In the genomic region with DNA sequence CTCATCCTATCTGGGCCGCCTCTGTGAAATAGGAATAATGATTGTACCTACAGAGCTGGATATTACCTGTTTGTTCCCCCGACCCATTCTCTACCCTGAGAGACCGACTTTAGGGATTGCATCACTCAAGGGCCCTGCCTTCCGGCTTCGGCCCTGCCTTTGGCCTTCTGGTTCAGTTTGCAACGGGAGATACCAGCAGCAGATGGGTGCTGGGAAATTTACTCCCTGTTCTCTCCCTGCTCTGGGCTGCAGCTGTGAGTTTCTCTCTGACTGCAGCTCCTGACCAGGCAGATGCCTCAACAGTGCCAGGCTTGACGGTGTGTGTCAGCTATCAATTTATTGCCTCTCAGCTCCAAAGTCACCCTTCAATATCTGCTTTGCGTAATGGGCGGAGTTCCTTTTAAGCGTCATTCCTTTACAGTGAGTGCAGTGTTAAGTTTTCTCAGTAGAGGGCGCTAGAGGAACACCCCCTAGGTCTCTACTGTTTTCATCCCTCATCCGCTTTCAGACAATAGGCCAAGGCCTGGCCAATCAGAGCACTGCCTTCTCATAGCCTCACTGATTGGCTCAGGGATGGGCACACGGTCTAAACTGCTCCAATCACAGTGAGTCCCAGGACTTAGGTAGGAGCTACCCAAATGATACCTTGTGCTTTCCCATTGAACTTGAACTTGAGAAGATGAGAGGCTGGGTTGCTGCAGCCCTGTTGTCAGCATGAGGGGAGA, we compare ENCODE assay signal across 8 cellular contexts. TPM values are rescaled to one million over a fixed set of nuclear protein-coding genes. Genes with fewer than 3 reads are reported as not detected.
DNase-seq lines count a peak whose midpoint lies in the region; ATAC-seq and TF ChIP-seq lines count a peak whose summit lies in the region.

No MANE protein-coding gene starts in this region.

- peaks cover 0 to 3% (median 0%) of the 10 kb centered on the region in 3 donors for H3K27me3 ChIP-seq in gastrocnemius medialis

- H3K9me3 ChIP-seq in gastrocnemius medialis: no peaks in the 10 kb centered on the region

- TF ChIP-seq POLR2A in erythroblast (IDR thresholded peaks at IDR 0.05; ENCODE audit: low read length) (no peak), gastrocnemius medialis (IDR thresholded peaks at IDR 0.05) (no peak)

- H3K4me3 ChIP-seq in gastrocnemius medialis: no peak overlapping the region

- peak; percentile 69 for DNase-seq in Daoy (ENCODE audit: low read depth)
- DNase-seq in HCEC 1CT: peak; percentile 52
- DNase-seq in NCI-H1105 treated with DMSO at 0.1 percent for 48 hours (lab: John Stamatoyannopoulos, UW): peak; percentile 45
- peak; percentile 52 for DNase-seq in T-helper 2 cell treated with Interferon-gamma antibody and Interleukin-4, amounts not matched to agents 5 μg/mL and 100 μg/mL, for 36 hours (ENCODE audit: low spot score)
- peak; percentile 80 to 83 for DNase-seq in erythroblast (lab: John Stamatoyannopoulos, UW)
- no peak for DNase-seq in natural killer cell treated with Interleukin-12 subunit alpha and Interleukin-12 subunit beta and Interleukin-15 and Interleukin-18, amount 100 ng/mL, for 72 hours (ENCODE audit: low spot score)
- DNase-seq in gastrocnemius medialis: no peak

- H3K27ac Mint-ChIP-seq in T-helper 2 cell treated with Interferon-gamma antibody and Interleukin-4, amounts not matched to agents 5 μg/mL and 100 μg/mL, for 36 hours: no peak overlapping the region
- H3K27ac Mint-ChIP-seq in natural killer cell treated with Interleukin-12 subunit alpha and Interleukin-12 subunit beta and Interleukin-15 and Interleukin-18, amount 100 ng/mL, for 72 hours: no peak overlapping the region

- H3K4me1 ChIP-seq in gastrocnemius medialis: no peaks in the 10 kb centered on the region

- no peaks in the 10 kb centered on the region for H3K36me3 Mint-ChIP-seq in T-helper 2 cell treated with Interferon-gamma antibody and Interleukin-4, amounts not matched to agents 5 μg/mL and 100 μg/mL, for 36 hours (ENCODE audit: low read depth)
- no peaks in the 10 kb centered on the region for H3K36me3 Mint-ChIP-seq in natural killer cell treated with Interleukin-12 subunit alpha and Interleukin-12 subunit beta and Interleukin-15 and Interleukin-18, amount 100 ng/mL, for 72 hours

- TF ChIP-seq CTCF in gastrocnemius medialis (IDR thresholded peaks at IDR 0.05 in 4 of 5, conservative IDR thresholded peaks at IDR 0.05 in 1 of 5): peak in 2 of 5 experiments; percentile 16 to 19

- H3K4me3 Mint-ChIP-seq in T-helper 2 cell treated with Interferon-gamma antibody and Interleukin-4, amounts not matched to agents 5 μg/mL and 100 μg/mL, for 36 hours: no peak overlapping the region
- H3K4me3 Mint-ChIP-seq in natural killer cell treated with Interleukin-12 subunit alpha and Interleukin-12 subunit beta and Interleukin-15 and Interleukin-18, amount 100 ng/mL, for 72 hours: no peak overlapping the region

- no peak overlapping the region for H3K27ac ChIP-seq in gastrocnemius medialis

- no peaks in the 10 kb centered on the region for H3K27me3 Mint-ChIP-seq in T-helper 2 cell treated with Interferon-gamma antibody and Interleukin-4, amounts not matched to agents 5 μg/mL and 100 μg/mL, for 36 hours (ENCODE audit: low read depth)
- H3K27me3 Mint-ChIP-seq in natural killer cell treated with Interleukin-12 subunit alpha and Interleukin-12 subunit beta and Interleukin-15 and Interleukin-18, amount 100 ng/mL, for 72 hours: peaks cover 6 to 7% of the 10 kb centered on the region in 2 donors

- no peaks in the 10 kb centered on the region for H3K36me3 ChIP-seq in gastrocnemius medialis

- intact Hi-C loops in gastrocnemius medialis (cut with DNase I; ENCODE audit: low total_unique reads): no loop called here

- no peaks in the 10 kb centered on the region for H3K9me3 Mint-ChIP-seq in T-helper 2 cell treated with Interferon-gamma antibody and Interleukin-4, amounts not matched to agents 5 μg/mL and 100 μg/mL, for 36 hours
- H3K9me3 Mint-ChIP-seq in natural killer cell treated with Interleukin-12 subunit alpha and Interleukin-12 subunit beta and Interleukin-15 and Interleukin-18, amount 100 ng/mL, for 72 hours: no peaks in the 10 kb centered on the region

- in situ Hi-C loops in gastrocnemius medialis (cut with MboI; ENCODE audit: low sequenced_read_pairs in 4 of 4): loop anchor here in 3 of 4 donors (5.0 to 25.0 kb wide), 3 partner anchors 314 to 644 kb away; no protein-coding TSS in a partner anchor

- peak; percentile 91 to 93 for ATAC-seq in natural killer cell treated with Interleukin-12 subunit alpha and Interleukin-12 subunit beta and Interleukin-15 and Interleukin-18, amount 100 ng/mL, for 72 hours
- no peak for ATAC-seq in HG02588 (IDR thresholded peaks at IDR 0.05; ENCODE audit: unreplicated experiment)
- no peak for ATAC-seq in gastrocnemius medialis

- peaks cover 5% of the 10 kb centered on the region for H3K4me1 Mint-ChIP-seq in T-helper 2 cell treated with Interferon-gamma antibody and Interleukin-4, amounts not matched to agents 5 μg/mL and 100 μg/mL, for 36 hours (ENCODE audit: low read depth)
- H3K4me1 Mint-ChIP-seq in natural killer cell treated with Interleukin-12 subunit alpha and Interleukin-12 subunit beta and Interleukin-15 and Interleukin-18, amount 100 ng/mL, for 72 hours (ENCODE audit: low read depth in 2 of 2): peaks cover 0 to 5% of the 10 kb centered on the region in 2 donors

RNA-seq across cellular contexts. Expression of a gene that starts 30.0 kb away (rescaled TPM):
- 71.9 and 91.3 TPM in 2 replicates for total RNA-seq in Daoy (2014; rRNA removed; shearing (Covaris generic))
- not detected for total RNA-seq in natural killer cell treated with Interleukin-12 subunit alpha and Interleukin-12 subunit beta and Interleukin-15 and Interleukin-18, amount 100 ng/mL, for 72 hours
- not detected for total RNA-seq in gastrocnemius medialis

RNA-seq across cellular contexts. Expression of a gene that starts 34.3 kb away (rescaled TPM):
- 7.4 TPM in 2 replicates for total RNA-seq in Daoy (2014; rRNA removed; shearing (Covaris generic))
- total RNA-seq in natural killer cell treated with Interleukin-12 subunit alpha and Interleukin-12 subunit beta and Interleukin-15 and Interleukin-18, amount 100 ng/mL, for 72 hours: 1 to 10 TPM; 5.7 to 5.9 TPM
- 1 to 10 TPM; 3.1 to 5.7 (median 4.7) TPM for total RNA-seq in gastrocnemius medialis

RNA-seq across cellular contexts. Expression of a gene that starts 34.6 kb away (rescaled TPM):
- 133 and 153 TPM in 2 replicates for total RNA-seq in Daoy (2014; rRNA removed; shearing (Covaris generic))
- total RNA-seq in natural killer cell treated with Interleukin-12 subunit alpha and Interleukin-12 subunit beta and Interleukin-15 and Interleukin-18, amount 100 ng/mL, for 72 hours: 10 to 100 TPM; 42.0 to 49.5 TPM
- total RNA-seq in gastrocnemius medialis: 100 to 1,000 TPM in 1 of 4 donors, 10 to 100 TPM in 3; 55.5 to 120 (median 73.7) TPM

Comparison
In these comparisons a context has a peak if more than half of its experiments do, and no peak if none do; other contexts are left out.
1. DNase-seq: peak in Daoy (single experiment), HCEC 1CT (single experiment), NCI-H1105 treated with DMSO at 0.1 percent for 48 hours (single experiment), T-helper 2 cell treated with Interferon-gamma antibody and Interleukin-4, amounts not matched to agents 5 μg/mL and 100 μg/mL, for 36 hours (single experiment) and erythroblast (2 of 2); none in natural killer cell treated with Interleukin-12 subunit alpha and Interleukin-12 subunit beta and Interleukin-15 and Interleukin-18, amount 100 ng/mL, for 72 hours (single experiment) and gastrocnemius medialis (0 of 2).
2. ATAC-seq: peak in natural killer cell treated with Interleukin-12 subunit alpha and Interleukin-12 subunit beta and Interleukin-15 and Interleukin-18, amount 100 ng/mL, for 72 hours (2 of 2); none in HG02588 (single experiment) and gastrocnemius medialis (0 of 2).
3. RNA of a gene that starts 30.0 kb away (total RNA-seq): 71.9 to 91.3 TPM in Daoy; not detected in natural killer cell treated with Interleukin-12 subunit alpha and Interleukin-12 subunit beta and Interleukin-15 and Interleukin-18, amount 100 ng/mL, for 72 hours and not detected in gastrocnemius medialis; every median in the first group is over 10 times any median in the second.